In the genomic region with DNA sequence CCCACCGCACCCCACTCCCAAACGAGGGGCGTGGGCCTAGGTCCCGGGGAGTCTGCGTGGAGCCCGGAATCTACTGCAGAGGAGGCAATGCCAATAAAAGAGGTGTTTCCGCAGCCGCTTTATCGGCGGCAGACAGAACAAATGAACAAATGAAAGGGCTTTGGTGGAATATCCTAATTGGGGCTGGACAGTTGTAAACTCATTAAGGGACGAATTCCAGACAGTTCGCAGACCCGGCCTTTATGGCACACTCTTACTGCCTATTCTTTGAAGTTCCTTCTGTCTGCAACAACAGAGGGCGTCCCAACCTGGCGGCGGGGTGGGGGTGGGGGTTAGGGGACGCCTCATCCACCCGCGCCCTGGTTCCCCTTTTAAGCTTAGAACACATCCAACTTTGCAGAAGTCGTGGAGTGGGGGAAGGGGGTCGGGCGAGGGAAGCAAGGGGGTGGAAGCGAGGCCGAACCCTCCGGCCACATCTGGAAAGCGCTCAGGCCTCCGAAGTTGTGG, we compare ENCODE assay signal across 7 cellular contexts. TPM values are rescaled to one million over a fixed set of nuclear protein-coding genes. Genes with fewer than 3 reads are reported as not detected.
DNase-seq lines count a peak whose midpoint lies in the region; ATAC-seq and TF ChIP-seq lines count a peak whose summit lies in the region.

No MANE protein-coding gene starts in this region.

- H3K36me3 ChIP-seq in Peyer's patch (no peaks in the 10 kb centered on the region), psoas muscle (ENCODE audit: insufficient read depth in 1 of 2, low read depth in 1 of 2) (no peaks in the 10 kb centered on the region)

- intact Hi-C loops in psoas muscle (cut with DNase I): loop anchor here (2.0 to 10.0 kb wide), 9 partner anchors 308 to 1596 kb away; a partner anchor contains a TSS

- no peak for TF ChIP-seq POLR2A in Peyer's patch (IDR thresholded peaks at IDR 0.05)

- peaks cover 0 to 41% (median 8%) of the 10 kb centered on the region in 4 donors for H3K4me1 ChIP-seq in Peyer's patch
- peaks cover 18% of the 10 kb centered on the region for H3K4me1 ChIP-seq in psoas muscle

- peak overlapping the region; percentile 53 to 81 (median 70) for H3K4me3 ChIP-seq in Peyer's patch
- H3K4me3 ChIP-seq in fibroblast of pulmonary artery (replicated peaks; ENCODE audit: low read depth, low read length): peak overlapping the region; percentile 48
- H3K4me3 ChIP-seq in psoas muscle: peak overlapping the region; percentile 79

- TF ChIP-seq CTCF in Peyer's patch (IDR thresholded peaks at IDR 0.05) (peak in 1 of 6 experiments; percentile 20), fibroblast of pulmonary artery (IDR thresholded peaks at IDR 0.05; ENCODE audit: low read length, missing control alignments) (no peak), psoas muscle (IDR thresholded peaks at IDR 0.05) (no peak)

- H3K27me3 ChIP-seq in Peyer's patch (peaks cover 0 to 1% of the 10 kb centered on the region in 2 donors), psoas muscle (ENCODE audit: insufficient read depth in 3 of 3, low read length in 2 of 3) (no peaks in the 10 kb centered on the region)

- 24 to 25% (median 24%) methylated on average over 25 to 27 of the region's 27 CpGs for WGBS in psoas muscle, 3 donors

- DNase-seq in HCEC 1CT: peak; percentile 33
- peak in 2 of 3 donors; percentile 61 to 78 for DNase-seq in Peyer's patch
- no peak for DNase-seq in fibroblast of pulmonary artery (ENCODE audit: low read depth)
- DNase-seq in psoas muscle: peak; percentile 27 to 62
- DNase-seq in activated effector memory CD4-positive, alpha-beta T cell treated with Interleukin-2 at 50 U/mL for 16 hours: no peak
- no peak for DNase-seq in NK-92 treated with Interleukin-12 subunit alpha and Interleukin-12 subunit beta, amount 100 ng/mL, for 24 hours (lab: John Stamatoyannopoulos, UW)
- DNase-seq in stimulated activated CD8-positive, alpha-beta memory T cell treated with anti-CD3 and anti-CD28 coated beads, Interleukin-4, amount 100 ng/mL, for 48 hours: no peak

- no peak for ATAC-seq in psoas muscle

- H3K9me3 ChIP-seq in Peyer's patch (peaks cover 0 to 17% (median 0%) of the 10 kb centered on the region in 4 donors), psoas muscle (no peaks in the 10 kb centered on the region)

- H3K27ac ChIP-seq in Peyer's patch (peak overlapping the region; percentile 20 to 93 (median 73)), psoas muscle (peak overlapping the region; percentile 86)

RNA-seq across cellular contexts. Expression of a gene that starts 4.1 kb away (rescaled TPM):
- total RNA-seq in Peyer's patch: 10 to 100 TPM; 25.7 to 71.2 (median 46.1) TPM
- total RNA-seq in psoas muscle: 10 to 100 TPM in 1 of 4 donors, 1 to 10 TPM in 1, under 1 TPM in 1, not detected in 1; 0.81 to 19.9 (median 4.9) TPM
- 10 to 100 TPM; 13.8 to 55.9 (median 18.2) TPM for polyA plus RNA-seq in psoas muscle

RNA-seq across cellular contexts. Expression of a gene that starts 4.8 kb away (rescaled TPM):
- total RNA-seq in Peyer's patch: 10 to 100 TPM in 1 of 4 donors, 1 to 10 TPM in 3; 3.3 to 11.8 (median 5.7) TPM
- 1 to 10 TPM; 4.7 to 8.4 (median 6.7) TPM for total RNA-seq in psoas muscle
- 10 to 100 TPM in 1 of 3 donors, 1 to 10 TPM in 2; 2.9 to 10.2 (median 6.2) TPM for polyA plus RNA-seq in psoas muscle

RNA-seq across cellular contexts. Expression of a gene that starts 8.9 kb away (rescaled TPM):
- total RNA-seq in Peyer's patch (10 to 100 TPM in 3 of 4 donors, 1 to 10 TPM in 1; 6.7 to 21.2 (median 13.9) TPM), psoas muscle (1 to 10 TPM; 3.3 to 5.6 (median 4.2) TPM)
- 1 to 10 TPM in 1 of 3 donors, under 1 TPM in 2; 0.65 to 2.6 (median 0.97) TPM for polyA plus RNA-seq in psoas muscle

RNA-seq across cellular contexts. Expression of a gene that starts 12.9 kb away (rescaled TPM):
- total RNA-seq in Peyer's patch: 10 to 100 TPM; 15.7 to 28.4 (median 19.8) TPM
- total RNA-seq in psoas muscle: 10 to 100 TPM in 2 of 4 donors, under 1 TPM in 1, not detected in 1; 0.81 to 34.3 (median 19.2) TPM
- 10 to 100 TPM; 17.2 to 77.5 (median 32.0) TPM for polyA plus RNA-seq in psoas muscle

RNA-seq across cellular contexts. Expression of a gene that starts 13.7 kb away (rescaled TPM):
- total RNA-seq in Peyer's patch (10 to 100 TPM; 18.7 to 45.0 (median 30.7) TPM), psoas muscle (1 to 10 TPM; 2.5 to 3.7 (median 3.1) TPM)
- 1 to 10 TPM in 2 of 3 donors, under 1 TPM in 1; 0.64 to 3.2 (median 1.5) TPM for polyA plus RNA-seq in psoas muscle

Comparison
In these comparisons a context has a peak if more than half of its experiments do, and no peak if none do; other contexts are left out.
1. DNase-seq: peak in HCEC 1CT (single experiment), Peyer's patch (2 of 3) and psoas muscle (2 of 2); none in fibroblast of pulmonary artery (single experiment), activated effector memory CD4-positive, alpha-beta T cell treated with Interleukin-2 at 50 U/mL for 16 hours (single experiment), NK-92 treated with Interleukin-12 subunit alpha and Interleukin-12 subunit beta, amount 100 ng/mL, for 24 hours (single experiment) and stimulated activated CD8-positive, alpha-beta memory T cell treated with anti-CD3 and anti-CD28 coated beads, Interleukin-4, amount 100 ng/mL, for 48 hours (single experiment).
2. Peak in every context shown above with its lines, with median percentiles within 50 percentile points of each other: H3K4me3 ChIP-seq.